Comparison of ENCODE assay signal across 9 cellular contexts in the genomic region with DNA sequence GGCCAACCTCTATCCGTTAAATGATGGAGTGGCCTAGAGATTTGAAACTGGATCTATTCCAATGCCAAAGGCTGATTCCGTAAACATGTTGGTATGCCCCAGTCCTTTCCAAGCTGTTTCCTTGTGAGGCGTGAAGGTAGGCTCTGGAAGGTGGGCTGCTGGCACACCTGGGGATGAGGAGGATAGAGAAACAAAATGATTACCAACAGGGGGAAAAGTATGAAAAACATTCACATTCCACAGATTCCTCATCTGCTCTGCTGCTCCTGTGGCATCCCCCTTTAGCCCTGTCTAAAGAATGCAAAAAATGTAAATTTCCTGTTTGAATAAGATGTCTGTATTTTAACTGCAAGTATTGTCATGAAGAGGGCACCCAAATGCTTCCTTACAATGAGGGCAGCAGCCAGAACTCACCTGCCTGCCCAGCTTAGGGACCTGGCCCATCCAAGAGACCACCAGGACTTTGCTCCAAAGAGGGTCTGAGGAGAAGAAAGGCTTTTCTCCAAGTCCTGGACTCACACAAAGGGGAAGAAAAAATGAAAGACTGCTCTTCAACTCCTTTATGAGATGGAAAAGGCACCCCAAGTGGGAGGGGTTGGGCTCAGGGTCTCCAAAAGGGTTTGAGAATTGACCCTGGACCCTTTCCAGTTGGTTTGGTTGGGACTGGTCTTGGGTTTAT.
A peak's percentile ranks its signal among the peaks of the same experiment; 100 is the strongest.
DNase-seq lines count a peak whose midpoint lies in the region; ATAC-seq and TF ChIP-seq lines count a peak whose summit lies in the region.
"Had no signal": no experiment of that assay in that cellular context is flagged by ENCODE, and none has a peak within 500 bp of the region (broad histone marks: within the 10 kb centered on the region; RNA-seq: fewer than 3 reads in every experiment).

No MANE protein-coding gene starts in this region.

- H3F3A ChIP-seq in PC-3 (ENCODE audit: low read length, unreplicated experiment) = peaks cover 10% of the 10 kb centered on the region
- no peaks in the 10 kb centered on the region for H3F3A ChIP-seq in neural progenitor cell (ENCODE audit: low read depth)

- H3K27me3 Mint-ChIP-seq in neural progenitor cell (ENCODE audit: insufficient read depth, low read depth) = peaks cover 2% of the 10 kb centered on the region

- peak; percentile 75 for DNase-seq in AG10803 (ENCODE audit: low read depth)
- peak; percentile 23 for DNase-seq in PC-3
- DNase-seq in epithelial cell of prostate (ENCODE audit: low read depth, low spot score) = no peak
- DNase-seq in neural progenitor cell (ENCODE audit: low spot score) = peak; percentile 35
- no peak for DNase-seq in MV-4-11 (lab: John Stamatoyannopoulos, UW)
- DNase-seq in activated CD4-positive, alpha-beta T cell treated with anti-CD3 and anti-CD28 coated beads for 4 hours = no peak
- DNase-seq in T-helper 1 cell = no peak
- no peak for DNase-seq in NCI-H69 (lab: John Stamatoyannopoulos, UW)
- DNase-seq: stimulated activated naive CD8-positive, alpha-beta T cell treated with anti-CD3 and anti-CD28 coated beads, Interleukin-15, Interleukin-2, amounts not matched to agents 100 U/mL and 50 U/mL, for 24 hours had no signal

- H3K9me3 ChIP-seq in PC-3 (ENCODE audit: low read length) (no peaks in the 10 kb centered on the region), neural progenitor cell (ENCODE audit: low read depth) (no peaks in the 10 kb centered on the region)

- peak overlapping the region; percentile 40 for H3K27ac Mint-ChIP-seq in neural progenitor cell

- no peak for ATAC-seq in PC-3

- H3K9me3 Mint-ChIP-seq in neural progenitor cell = peaks cover 2% of the 10 kb centered on the region

- no peak overlapping the region for H3K4me3 Mint-ChIP-seq in neural progenitor cell

- H3K36me3 ChIP-seq in PC-3 (ENCODE audit: low read depth, low read length) (no peaks in the 10 kb centered on the region), neural progenitor cell (no peaks in the 10 kb centered on the region)

- no peak overlapping the region for H3K4me3 ChIP-seq in AG10803 (ENCODE audit: low read length)
- H3K4me3 ChIP-seq in PC-3 (ENCODE audit: low read length) = no peak overlapping the region
- H3K4me3 ChIP-seq in neural progenitor cell = no peak overlapping the region

- H3K4me1 Mint-ChIP-seq in neural progenitor cell = peaks cover 36% of the 10 kb centered on the region

- POLR2A ChIA-PET in PC-3 (lab: Charles Lee; ENCODE audit: unreplicated experiment) = no interaction called here

- H3K27ac ChIP-seq in PC-3 (ENCODE audit: low read length) = peak overlapping the region; percentile 52; the same call in 1 of the 2 replicates
- H3K27ac ChIP-seq in epithelial cell of prostate = peak overlapping the region; percentile 13
- H3K27ac ChIP-seq in neural progenitor cell = no peak overlapping the region

- intact Hi-C loops in PC-3 (cut with micrococcal nuclease) = no loop called here

- H2AFZ ChIP-seq in PC-3 (ENCODE audit: low read length) (peak overlapping the region; percentile 31; the same call in 1 of the 2 replicates), neural progenitor cell (replicated peaks) (peak overlapping the region; percentile 34)

- TF ChIP-seq CTCF in AG10803 (conservative IDR thresholded peaks at IDR 0.05; ENCODE audit: low read length) (no peak), PC-3 (conservative IDR thresholded peaks at IDR 0.05; ENCODE audit: low read depth, low read length) (no peak), neural progenitor cell (IDR thresholded peaks at IDR 0.05) (no peak)

- H4K20me1 ChIP-seq in PC-3 (ENCODE audit: low read length) (no peaks in the 10 kb centered on the region), neural progenitor cell (ENCODE audit: low read depth) (no peaks in the 10 kb centered on the region)

- H3K9me2 ChIP-seq in PC-3 (replicated peaks; ENCODE audit: low read length) = no peaks in the 10 kb centered on the region

- H3K79me2 ChIP-seq in PC-3 (ENCODE audit: low read length) (no peaks in the 10 kb centered on the region), neural progenitor cell (ENCODE audit: low read depth) (no peaks in the 10 kb centered on the region)

- no peaks in the 10 kb centered on the region for H3K36me3 Mint-ChIP-seq in neural progenitor cell

- no peaks in the 10 kb centered on the region for H3K27me3 ChIP-seq in PC-3 (ENCODE audit: low read length)
- no peaks in the 10 kb centered on the region for H3K27me3 ChIP-seq in neural progenitor cell

- no TSS peak for BruUV-seq in PC-3 (replicated peaks; lab: Mats Ljungman, UMichigan)

- H3K4me1 ChIP-seq in PC-3 (ENCODE audit: insufficient read depth, low read length) = peaks cover 47% of the 10 kb centered on the region
- H3K4me1 ChIP-seq in neural progenitor cell = peaks cover 25% of the 10 kb centered on the region

- peak overlapping the region; percentile 38; the same call in 1 of the 2 replicates for H3K4me2 ChIP-seq in PC-3 (ENCODE audit: low read length)
- H3K4me2 ChIP-seq in neural progenitor cell = peak overlapping the region; percentile 32

- H3K9ac ChIP-seq in PC-3 (ENCODE audit: low read length) (no peak overlapping the region), neural progenitor cell (no peak overlapping the region)

- CTCF ChIA-PET in PC-3 (lab: Charles Lee) = no interaction called here

Comparison
In these comparisons a context has a peak if more than half of its experiments do, and no peak if none do; other contexts are left out.
1. DNase-seq: peak in AG10803 (single experiment), PC-3 (single experiment) and neural progenitor cell (single experiment); none in epithelial cell of prostate (single experiment), MV-4-11 (single experiment), activated CD4-positive, alpha-beta T cell treated with anti-CD3 and anti-CD28 coated beads for 4 hours (0 of 2), T-helper 1 cell (0 of 5) and NCI-H69 (single experiment).